ENCODE assay signal across 33 cellular contexts in genomic region chr6:157792671-157793070, GRCh38.
"Had no signal": no experiment of that assay in that cellular context is flagged by ENCODE, and none has a peak within 500 bp of the region (broad histone marks: within the 10 kb centered on the region; RNA-seq: fewer than 3 reads in every experiment).

No MANE protein-coding gene starts in this region.

- H3K9me3 Mint-ChIP-seq: endodermal cell had no signal

- H3K4me3 ChIP-seq: ascending aorta, dorsolateral prefrontal cortex, esophagus squamous epithelium, gastroesophageal sphincter had no signal

- FAIRE-seq: bronchial epithelial cell, colon had no signal

- H3K36me3 Mint-ChIP-seq: activated CD4-positive, alpha-beta memory T cell treated with anti-CD3 and anti-CD28 coated beads for 36 hours; activated CD8-positive, alpha-beta memory T cell treated with anti-CD3 and anti-CD28 coated beads, Interleukin-2, amount 10 ng/mL, durations not matched to agents 7 days and 5 days; activated naive CD4-positive, alpha-beta T cell treated with anti-CD3 and anti-CD28 coated beads, Interleukin-2, amount 10 ng/mL, durations not matched to agents 7 days and 5 days had no signal

- H3K4me1 Mint-ChIP-seq: activated CD8-positive, alpha-beta memory T cell treated with anti-CD3 and anti-CD28 coated beads, Interleukin-2, amount 10 ng/mL, durations not matched to agents 7 days and 5 days; activated naive CD8-positive, alpha-beta T cell treated with anti-CD3 and anti-CD28 coated beads, Interleukin-2, amount 10 ng/mL, durations not matched to agents 7 days and 5 days; endodermal cell had no signal

- H3K36me3 ChIP-seq: ascending aorta, brain microvascular endothelial cell, esophagus squamous epithelium, gastroesophageal sphincter had no signal

- H3K27me3 ChIP-seq: ascending aorta, brain microvascular endothelial cell, dorsolateral prefrontal cortex, esophagus squamous epithelium, gastroesophageal sphincter had no signal

- H3K9me3 ChIP-seq: ascending aorta, esophagus squamous epithelium, gastroesophageal sphincter had no signal

- H3K4me3 Mint-ChIP-seq: activated CD4-positive, alpha-beta memory T cell treated with anti-CD3 and anti-CD28 coated beads for 36 hours; activated CD4-positive, alpha-beta T cell treated with anti-CD3 and anti-CD28 coated beads for 36 hours; activated CD4-positive, alpha-beta T cell treated with anti-CD3 and anti-CD28 coated beads, Interleukin-2, amount 10 ng/mL, durations not matched to agents 24 days and 14 days; activated CD8-positive, alpha-beta memory T cell treated with anti-CD3 and anti-CD28 coated beads, Interleukin-2, amount 10 ng/mL, durations not matched to agents 7 days and 5 days; activated CD8-positive, alpha-beta T cell treated with anti-CD3 and anti-CD28 coated beads, Interleukin-2, amount 10 ng/mL, durations not matched to agents 7 days and 5 days; activated naive CD4-positive, alpha-beta T cell treated with anti-CD3 and anti-CD28 coated beads, Interleukin-2, amount 10 ng/mL, durations not matched to agents 7 days and 5 days; activated naive CD8-positive, alpha-beta T cell treated with anti-CD3 and anti-CD28 coated beads, Interleukin-2, amount 10 ng/mL, durations not matched to agents 7 days and 5 days; activated T-helper 1 cell treated with anti-CD3 and anti-CD28 coated beads, Interleukin-12 subunit alpha, Interleukin-12 subunit beta, Interleukin-2, Interleukin-4 antibody, amounts not matched to agents 30 ng/mL and 10 ng/mL and 1 ng/mL, durations not matched to agents 14 hours and 24 hours and 36 hours; endodermal cell had no signal

- H3K27ac ChIP-seq: ascending aorta, brain microvascular endothelial cell, dorsolateral prefrontal cortex, epithelial cell of prostate, esophagus squamous epithelium, gastroesophageal sphincter had no signal

- H3K27ac Mint-ChIP-seq: activated CD4-positive, alpha-beta memory T cell treated with anti-CD3 and anti-CD28 coated beads for 36 hours; activated CD4-positive, alpha-beta T cell treated with anti-CD3 and anti-CD28 coated beads for 36 hours; activated CD4-positive, alpha-beta T cell treated with anti-CD3 and anti-CD28 coated beads, Interleukin-2, amount 10 ng/mL, durations not matched to agents 24 days and 14 days; activated CD8-positive, alpha-beta memory T cell treated with anti-CD3 and anti-CD28 coated beads, Interleukin-2, amount 10 ng/mL, durations not matched to agents 7 days and 5 days; activated CD8-positive, alpha-beta T cell treated with anti-CD3 and anti-CD28 coated beads, Interleukin-2, amount 10 ng/mL, durations not matched to agents 7 days and 5 days; activated naive CD4-positive, alpha-beta T cell treated with anti-CD3 and anti-CD28 coated beads, Interleukin-2, amount 10 ng/mL, durations not matched to agents 7 days and 5 days; activated naive CD4-positive, alpha-beta T cell treated with anti-CD3 and anti-CD28 coated beads, Interleukin-2, amount 50 U/mL, for 72 hours; activated naive CD8-positive, alpha-beta T cell treated with anti-CD3 and anti-CD28 coated beads, Interleukin-2, amount 10 ng/mL, durations not matched to agents 7 days and 5 days; activated T-helper 1 cell treated with anti-CD3 and anti-CD28 coated beads, Interleukin-12 subunit alpha, Interleukin-12 subunit beta, Interleukin-2, Interleukin-4 antibody, amounts not matched to agents 30 ng/mL and 10 ng/mL and 1 ng/mL, durations not matched to agents 14 hours and 24 hours and 36 hours; activated T-helper 2 cell treated with anti-CD3 and anti-CD28 coated beads, Interferon-gamma antibody, Interleukin-2, Interleukin-4, amounts not matched to agents 10 μg/mL and 5 μg/mL and 100 μg/mL, durations not matched to agents 14 hours and 24 hours and 36 hours; endodermal cell had no signal

- ATAC-seq: activated CD4-positive, alpha-beta T cell treated with anti-CD3 and anti-CD28 coated beads for 36 hours; activated CD8-positive, alpha-beta memory T cell treated with anti-CD3 and anti-CD28 coated beads, Interleukin-2, amount 10 ng/mL, durations not matched to agents 7 days and 5 days; activated CD8-positive, alpha-beta T cell treated with anti-CD3 and anti-CD28 coated beads, Interleukin-2, amount 10 ng/mL, durations not matched to agents 7 days and 5 days; activated naive CD4-positive, alpha-beta T cell treated with anti-CD3 and anti-CD28 coated beads, Interleukin-2, amount 50 U/mL, for 72 hours; gastroesophageal sphincter had no signal

- H3K4me1 ChIP-seq: ascending aorta had no signal

- DNase-seq: activated CD4-positive, alpha-beta memory T cell treated with anti-CD3 and anti-CD28 coated beads for 36 hours; activated CD4-positive, alpha-beta T cell treated with anti-CD3 and anti-CD28 coated beads for 36 hours; activated CD4-positive, alpha-beta T cell treated with anti-CD3 and anti-CD28 coated beads, Interleukin-2, amount 10 ng/mL, durations not matched to agents 24 days and 14 days; activated CD4-positive, CD25-positive, alpha-beta regulatory T cell; activated CD4-positive, CD25-positive, alpha-beta regulatory T cell treated with anti-CD3 and anti-CD28 coated beads, Interleukin-2, amount 50 U/mL, for 72 hours; activated CD8-positive, alpha-beta memory T cell treated with anti-CD3 and anti-CD28 coated beads, Interleukin-2, amount 10 ng/mL, durations not matched to agents 7 days and 5 days; activated CD8-positive, alpha-beta memory T cell treated with anti-CD3 and anti-CD28 coated beads, Interleukin-2, amount 50 U/mL, for 4 hours; activated CD8-positive, alpha-beta T cell treated with anti-CD3 and anti-CD28 coated beads, Interleukin-2, amount 10 ng/mL, durations not matched to agents 7 days and 5 days; activated gamma-delta T cell; activated naive CD4-positive, alpha-beta T cell; activated naive CD4-positive, alpha-beta T cell treated with anti-CD3 and anti-CD28 coated beads, Interleukin-2, amount 10 ng/mL, durations not matched to agents 7 days and 5 days; activated naive CD8-positive, alpha-beta T cell treated with anti-CD3 and anti-CD28 coated beads, Interleukin-2, amount 10 ng/mL, durations not matched to agents 7 days and 5 days; activated T-cell treated with anti-CD3 and anti-CD28 coated beads, Interleukin-2, amount 50 U/mL, for 1 hour; activated T-cell treated with anti-CD3 and anti-CD28 coated beads, Interleukin-2, amount 50 U/mL, for 48 hours; brain microvascular endothelial cell; caudate nucleus; cortex of kidney; dorsolateral prefrontal cortex; effector memory CD4-positive, alpha-beta T cell; endodermal cell; esophagus squamous epithelium; foreskin melanocyte; head of caudate nucleus; T-helper 1 cell; T-helper 2 cell had no signal
